Comparison of ENCODE assay signal across 1 cellular context in the genomic region with DNA sequence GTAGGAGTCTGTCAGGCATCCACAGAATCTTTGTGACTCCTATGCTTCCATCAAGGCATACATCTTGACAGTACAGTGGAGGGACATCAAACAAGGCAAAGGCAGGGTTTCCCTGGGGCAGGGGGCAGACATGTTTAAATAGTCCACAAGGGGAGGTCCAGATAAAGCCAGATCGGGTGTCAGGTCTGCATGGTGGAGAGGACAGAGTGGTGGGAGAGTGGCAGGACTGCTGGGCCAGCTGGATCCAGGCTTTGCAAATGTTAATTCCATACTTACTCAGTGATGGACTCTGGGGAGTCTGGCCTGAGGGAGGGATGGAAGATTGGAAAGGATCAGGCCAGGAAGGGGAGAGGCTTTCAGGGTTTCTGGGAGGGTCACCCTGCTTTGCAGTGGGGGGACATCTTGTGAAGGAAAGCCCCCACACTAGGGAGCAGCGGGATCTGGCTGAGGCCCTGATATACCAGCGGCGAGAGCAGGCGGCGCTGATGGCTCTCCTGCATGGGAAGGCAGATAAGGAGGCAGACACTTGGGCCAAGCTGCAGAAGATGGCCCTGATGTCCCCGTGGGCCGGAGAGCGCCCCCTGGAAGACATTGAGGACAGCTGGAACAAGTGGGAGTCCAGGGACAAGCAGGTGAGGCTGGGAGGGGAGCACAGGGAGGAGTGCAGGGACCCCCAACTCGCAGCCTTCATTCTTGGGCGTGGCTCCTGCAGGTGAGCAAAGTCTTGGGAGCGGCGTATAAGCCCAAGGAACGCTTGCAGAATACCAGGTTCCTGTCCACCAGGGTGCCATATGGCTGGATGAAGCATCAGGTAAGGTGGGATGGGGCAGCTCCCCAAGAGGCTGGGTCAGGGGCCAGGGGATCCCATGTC.
TF ChIP-seq lines count a peak whose summit lies in the region.

No MANE protein-coding gene starts in this region.

TF ChIP-seq in HEK293, 187 proteins besides CTCF, POLR2A, EP300 and RAD21:
- TF ChIP-seq TRIM28 (IDR thresholded peaks at IDR 0.05; ENCODE audit: borderline replicate concordance, low read length): 0 out of 2 replicates have a peak, but pooled peaks have one; percentile 19
- 0 out of 2 replicates have a peak, but pooled peaks have one; percentile 45 for TF ChIP-seq ZFP3 (tag by site-specific recombination; IDR thresholded peaks at IDR 0.05; ENCODE audit: low read depth)
- no peak for TF ChIP-seq ZNF621 (tag by site-specific recombination; IDR thresholded peaks at IDR 0.05)
- TF ChIP-seq ZNF473 (tag by site-specific recombination; IDR thresholded peaks at IDR 0.05): no peak
- peak; percentile 33 for TF ChIP-seq ZIC2 (tag by site-specific recombination; IDR thresholded peaks at IDR 0.05)
- no peak for TF ChIP-seq ZNF324 (tag by site-specific recombination; IDR thresholded peaks at IDR 0.05)
